ENCODE assay signal across 8 cellular contexts in genomic region chr1:153775432-153776311, GRCh38. TPM values are rescaled to one million over a fixed set of nuclear protein-coding genes. Genes with fewer than 3 reads are reported as not detected.
DNase-seq lines count a peak whose midpoint lies in the region; ATAC-seq and TF ChIP-seq lines count a peak whose summit lies in the region.

No MANE protein-coding gene starts in this region.

- H3K4me1 ChIP-seq in effector memory CD4-positive, alpha-beta T cell (ENCODE audit: control insufficient read depth, insufficient read depth, low read length, poor library complexity, severe bottlenecking), result peaks cover 11% of the 10 kb centered on the region

- H3K27me3 ChIP-seq in effector memory CD4-positive, alpha-beta T cell (replicated peaks; ENCODE audit: control insufficient read depth, insufficient read depth, low read length, poor library complexity, severe bottlenecking), result no peaks in the 10 kb centered on the region

- TF ChIP-seq CTCF in mesothelial cell of epicardium (IDR thresholded peaks at IDR 0.05; ENCODE audit: unreplicated experiment), result no peak

- H3K27me3 Mint-ChIP-seq in activated CD4-positive, alpha-beta memory T cell treated with anti-CD3 and anti-CD28 coated beads for 36 hours, result no peaks in the 10 kb centered on the region
- H3K27me3 Mint-ChIP-seq in mesothelial cell of epicardium (ENCODE audit: low read depth), result no peaks in the 10 kb centered on the region

- peak; percentile 46 for ATAC-seq in HG03045 (IDR thresholded peaks at IDR 0.05; ENCODE audit: unreplicated experiment)

- H3K4me1 Mint-ChIP-seq in activated CD4-positive, alpha-beta memory T cell treated with anti-CD3 and anti-CD28 coated beads for 36 hours (ENCODE audit: low read depth), result peaks cover 12% of the 10 kb centered on the region
- H3K4me1 Mint-ChIP-seq in mesothelial cell of epicardium, result peaks cover 21% of the 10 kb centered on the region

- peaks cover 20% of the 10 kb centered on the region for H3K36me3 ChIP-seq in effector memory CD4-positive, alpha-beta T cell (ENCODE audit: control insufficient read depth, insufficient read depth, low read length)

- H3K36me3 Mint-ChIP-seq in activated CD4-positive, alpha-beta memory T cell treated with anti-CD3 and anti-CD28 coated beads for 36 hours, result peaks cover 3% of the 10 kb centered on the region
- H3K36me3 Mint-ChIP-seq in mesothelial cell of epicardium, result peaks cover 2% of the 10 kb centered on the region

- no peaks in the 10 kb centered on the region for H3K9me3 ChIP-seq in effector memory CD4-positive, alpha-beta T cell (ENCODE audit: control insufficient read depth, low read length)

- H3K4me3 ChIP-seq in GM08714 (ENCODE audit: low read length), result peak overlapping the region; percentile 59; the same call in 1 of the 2 replicates
- peak overlapping the region; percentile 81 for H3K4me3 ChIP-seq in effector memory CD4-positive, alpha-beta T cell (ENCODE audit: insufficient read depth, low read depth, low read length, poor library complexity, severe bottlenecking)

- intact Hi-C loops in activated CD4-positive, alpha-beta memory T cell treated with anti-CD3 and anti-CD28 coated beads for 36 hours (cut with micrococcal nuclease), result loop anchor here (2.0 to 5.0 kb wide), 2 partner anchors 48 to 97 kb away; partner anchors contain the start of genes INTS3 and NPR1

- CTCF ChIA-PET in activated CD4-positive, alpha-beta memory T cell treated with anti-CD3 and anti-CD28 coated beads for 36 hours (lab: Charles Lee), result interaction anchor here (0.6 to 2.2 kb wide), 8 partner anchors 11 to 265 kb away, joined by 3 to 9 read pairs (median 4); partner anchors contain the start of gene RAB13

- H3K27ac Mint-ChIP-seq in activated CD4-positive, alpha-beta memory T cell treated with anti-CD3 and anti-CD28 coated beads for 36 hours, result peak overlapping the region; percentile 42
- peak overlapping the region; percentile 85 for H3K27ac Mint-ChIP-seq in mesothelial cell of epicardium

- H3K27ac ChIP-seq in effector memory CD4-positive, alpha-beta T cell (ENCODE audit: insufficient read depth, low read length, poor library complexity, severe bottlenecking), result peak overlapping the region; percentile 51

- no peaks in the 10 kb centered on the region for H3K9me3 Mint-ChIP-seq in activated CD4-positive, alpha-beta memory T cell treated with anti-CD3 and anti-CD28 coated beads for 36 hours
- no peaks in the 10 kb centered on the region for H3K9me3 Mint-ChIP-seq in mesothelial cell of epicardium

- peak overlapping the region; percentile 75 for H3K4me3 Mint-ChIP-seq in activated CD4-positive, alpha-beta memory T cell treated with anti-CD3 and anti-CD28 coated beads for 36 hours
- peak overlapping the region; percentile 78 for H3K4me3 Mint-ChIP-seq in mesothelial cell of epicardium

- POLR2A ChIA-PET in activated CD4-positive, alpha-beta memory T cell treated with anti-CD3 and anti-CD28 coated beads for 36 hours (lab: Charles Lee), result interaction anchor here (0.6 to 1.5 kb wide), 5 partner anchors 12 to 171 kb away, joined by 3 to 4 read pairs (median 4); partner anchors contain the start of genes DENND4B and INTS3

- DNase-seq in NCI-H345 (lab: John Stamatoyannopoulos, UW) (peak; percentile 97), mesothelial cell of epicardium (ENCODE audit: low spot score in 2 of 2, unreplicated experiment in 2 of 2) (peak; percentile 68 to 83), KG1 (lab: John Stamatoyannopoulos, UW) (no peak)
- peak; percentile 72 for DNase-seq in activated CD4-positive, alpha-beta memory T cell treated with anti-CD3 and anti-CD28 coated beads for 36 hours
- peak; percentile 31 to 48 (median 40) for DNase-seq in effector memory CD4-positive, alpha-beta T cell
- DNase-seq in stimulated activated CD8-positive, alpha-beta memory T cell treated with anti-CD3 and anti-CD28 coated beads, Interleukin-4, amount 100 ng/mL, for 1 hour (ENCODE audit: low read depth in 2 of 2, low spot score in 1 of 2), result peak; percentile 30 to 36

RNA-seq across cellular contexts. Expression of gene SLC27A3, which starts 0.5 kb away (rescaled TPM):
- 1 to 10 TPM; 5.9 to 7.8 TPM for total RNA-seq in activated CD4-positive, alpha-beta memory T cell treated with anti-CD3 and anti-CD28 coated beads for 36 hours
- total RNA-seq in mesothelial cell of epicardium, result 28.5 to 32.1 TPM (median 29.7 TPM) in 3 replicates

RNA-seq across cellular contexts. Expression of gene INTS3, which starts 47.8 kb away (rescaled TPM):
- total RNA-seq in activated CD4-positive, alpha-beta memory T cell treated with anti-CD3 and anti-CD28 coated beads for 36 hours, result 10 to 100 TPM; 45.5 to 47.7 TPM
- total RNA-seq in mesothelial cell of epicardium, result 117 to 120 TPM (median 117 TPM) in 3 replicates
